9 cellular contexts compared by ENCODE assay signal in genomic region chr11:46553746-46554204, GRCh38. TPM values are rescaled to one million over a fixed set of nuclear protein-coding genes. Genes with fewer than 3 reads are reported as not detected.
A peak's percentile ranks its signal among the peaks of the same experiment; 100 is the strongest.
DNase-seq lines count a peak whose midpoint lies in the region; ATAC-seq and TF ChIP-seq lines count a peak whose summit lies in the region.
"Had no signal": no experiment of that assay in that cellular context is flagged by ENCODE, and none has a peak within 500 bp of the region (broad histone marks: within the 10 kb centered on the region; RNA-seq: fewer than 3 reads in every experiment).

No MANE protein-coding gene starts in this region.

- H3K23ac ChIP-seq in neuronal stem cell (ENCODE audit: low read depth, low read length, poor library complexity), result no peak overlapping the region

- H3K27ac ChIP-seq in SJSA1 (0 out of 2 replicates have a peak overlapping the region, but pooled peaks have one; percentile 25), neuronal stem cell (replicated peaks; ENCODE audit: low read length) (no peak overlapping the region)

- no peak for TF ChIP-seq CTCF in foreskin fibroblast (IDR thresholded peaks at IDR 0.05; ENCODE audit: low read depth, low read length)

- H3K36me3 ChIP-seq in SJSA1 (no peaks in the 10 kb centered on the region), neuronal stem cell (replicated peaks in 1 of 2; ENCODE audit: control insufficient read depth in 2 of 2, insufficient read depth in 2 of 2, low read length in 2 of 2) (no peaks in the 10 kb centered on the region)

- intact Hi-C loops in sciatic nerve (cut with DNase I), result no loop called here

- no peak overlapping the region for H3K4ac ChIP-seq in neuronal stem cell (ENCODE audit: low read length)

- DNase-seq in EH (ENCODE audit: low read depth), result peak; percentile 35
- no peak for DNase-seq in SJSA1 (ENCODE audit: low read depth in 1 of 2, low spot score in 2 of 2)
- DNase-seq in foreskin fibroblast, result peak; percentile 28 to 53
- no peak for DNase-seq in sciatic nerve (ENCODE audit: low spot score)
- no peak for DNase-seq in neuronal stem cell (ENCODE audit: low spot score)
- DNase-seq in GM19238 (ENCODE audit: insufficient read length, low spot score), result no peak
- no peak for DNase-seq in T-helper 9 cell
- DNase-seq: NCI-H446 had no signal

- no peak overlapping the region for H2BK5ac ChIP-seq in neuronal stem cell (ENCODE audit: low read length)

- no peak overlapping the region for H2AFZ ChIP-seq in neuronal stem cell (ENCODE audit: low read length)

- H4K91ac ChIP-seq in neuronal stem cell (ENCODE audit: low read depth, low read length, poor library complexity), result no peak overlapping the region

- H3K4me1 ChIP-seq in SJSA1 (replicated peaks) (peaks cover 39% of the 10 kb centered on the region), neuronal stem cell (ENCODE audit: control insufficient read depth in 2 of 2, insufficient read depth in 1 of 2, low read depth in 1 of 2, low read length in 2 of 2) (peaks cover 3 to 5% of the 10 kb centered on the region in 2 donors)

- H2BK120ac ChIP-seq in neuronal stem cell (ENCODE audit: low read depth, low read length), result no peak overlapping the region

- no peak overlapping the region for H2BK15ac ChIP-seq in neuronal stem cell (ENCODE audit: low read length)

- no peak overlapping the region for H3K18ac ChIP-seq in neuronal stem cell (ENCODE audit: low read length)

- H3K27me3 ChIP-seq in SJSA1 (replicated peaks) (no peaks in the 10 kb centered on the region), neuronal stem cell (ENCODE audit: control insufficient read depth in 3 of 3, insufficient read depth in 3 of 3, low read depth in 1 of 3, low read length in 3 of 3) (no peaks in the 10 kb centered on the region)

- no peak overlapping the region for H3K14ac ChIP-seq in neuronal stem cell (ENCODE audit: low read length)

- peak; percentile 12 for ATAC-seq in sciatic nerve
- ATAC-seq in HG03280 (IDR thresholded peaks at IDR 0.05; ENCODE audit: unreplicated experiment), result no peak

- no peaks in the 10 kb centered on the region for H3K79me1 ChIP-seq in neuronal stem cell (ENCODE audit: low read depth, low read length)

- no peak overlapping the region for H3K9ac ChIP-seq in neuronal stem cell (ENCODE audit: low read depth, low read length, poor library complexity)

- no peak overlapping the region for H4K8ac ChIP-seq in neuronal stem cell (ENCODE audit: low read depth, low read length)

- no peak overlapping the region for H2AK5ac ChIP-seq in neuronal stem cell (ENCODE audit: low read depth, low read length)

- H3K9me3 ChIP-seq in SJSA1 (replicated peaks), result no peaks in the 10 kb centered on the region
- H3K9me3 ChIP-seq in neuronal stem cell (replicated peaks in 1 of 2; ENCODE audit: control insufficient read depth in 2 of 2, insufficient read depth in 1 of 2, low read depth in 1 of 2, low read length in 2 of 2), result peaks cover 0 to 2% of the 10 kb centered on the region in 2 donors

- no peak overlapping the region for H3K4me2 ChIP-seq in neuronal stem cell (ENCODE audit: insufficient read depth, low read length, poor library complexity, severe bottlenecking)

- no CpG with 5 or more reads among the region's 1 CpG for WGBS in neuronal stem cell (ENCODE audit: extremely low coverage in 2 of 2, insufficient read length in 2 of 2, insufficient replicate concordance in 1 of 2), 2 donors

- H3K4me3 ChIP-seq in SJSA1 (no peak overlapping the region), foreskin fibroblast (ENCODE audit: low read depth in 1 of 2, low read length in 2 of 2) (no peak overlapping the region), neuronal stem cell (ENCODE audit: low read length in 2 of 2) (no peak overlapping the region)

- H2BK12ac ChIP-seq in neuronal stem cell (ENCODE audit: low read length), result no peak overlapping the region

RNA-seq across cellular contexts. Expression of gene AMBRA1, which starts 40.0 kb away (rescaled TPM):
- 15.2 and 16.4 TPM in 2 replicates for total RNA-seq in SJSA1 (2014; rRNA removed; shearing (Covaris generic))
- 33.7 TPM for total RNA-seq in sciatic nerve
- polyA plus RNA-seq in neuronal stem cell (2013, experiment 1 of 2), result 9.9 TPM
- 9.1 TPM for polyA plus RNA-seq in neuronal stem cell (2013, experiment 2 of 2)

Comparison
In these comparisons a context has a peak if more than half of its experiments do, and no peak if none do; other contexts are left out.
1. DNase-seq: peak in EH (single experiment) and foreskin fibroblast (2 of 2); none in SJSA1 (0 of 2), sciatic nerve (single experiment), neuronal stem cell (single experiment), GM19238 (single experiment) and T-helper 9 cell (single experiment).